Comparison of ENCODE assay signal across 21 cellular contexts in the genomic region with DNA sequence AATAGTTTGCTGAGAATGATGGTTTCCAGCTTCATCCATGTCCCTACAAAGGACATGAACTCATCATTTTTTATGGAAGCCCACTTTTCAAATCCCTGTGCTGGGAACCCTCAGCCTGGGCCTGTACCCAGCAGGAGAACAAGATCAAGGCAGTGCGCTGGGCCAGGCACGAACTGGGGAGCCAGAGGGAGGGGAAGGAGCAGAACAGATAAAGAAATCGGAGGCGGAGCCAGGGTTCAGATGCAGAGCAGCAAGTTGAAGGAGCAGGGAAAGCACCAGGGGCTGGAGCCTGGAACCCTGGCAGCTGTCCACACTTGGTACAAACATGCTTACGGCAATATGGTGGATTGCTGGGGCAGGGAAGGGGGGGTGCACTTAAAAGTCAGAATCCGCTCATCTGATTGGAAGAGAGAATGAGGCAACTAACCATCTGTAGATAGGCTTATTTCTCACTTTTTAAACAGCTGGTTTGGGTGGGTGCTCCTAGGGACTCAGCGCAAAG.
"Had no signal": no experiment of that assay in that cellular context is flagged by ENCODE, and none has a peak within 500 bp of the region (broad histone marks: within the 10 kb centered on the region; RNA-seq: fewer than 3 reads in every experiment).

No MANE protein-coding gene starts in this region.

- H3K36me3 ChIP-seq: colonic mucosa, left lung, neutrophil, pancreas, right lobe of liver, thoracic aorta, upper lobe of right lung had no signal

- DNase-seq: activated CD4-positive, alpha-beta memory T cell treated with anti-CD3 and anti-CD28 coated beads, Interleukin-2, amount 10 ng/mL, durations not matched to agents 7 days and 5 days; activated CD4-positive, alpha-beta T cell treated with anti-CD3 and anti-CD28 coated beads for 48 hours; activated CD4-positive, CD25-positive, alpha-beta regulatory T cell; activated CD8-positive, alpha-beta memory T cell treated with anti-CD3 and anti-CD28 coated beads, Interleukin-2, amount 10 ng/mL, durations not matched to agents 7 days and 5 days; activated naive CD4-positive, alpha-beta T cell treated with anti-CD3 and anti-CD28 coated beads, Interleukin-2, amount 10 ng/mL, durations not matched to agents 7 days and 5 days; activated naive CD8-positive, alpha-beta T cell treated with anti-CD3 and anti-CD28 coated beads, Interleukin-2, amount 50 U/mL, for 24 hours; aorta; colonic mucosa; erythroblast; head of caudate nucleus; left lung; mammary epithelial cell; mucosa of descending colon; naive B cell; pancreas; right lobe of liver; small intestine; stimulated activated CD4-positive, alpha-beta T cell treated with anti-CD3 and anti-CD28 coated beads, Interleukin-4, amount 100 ng/mL, for 1 hour; upper lobe of right lung had no signal

- H3K27me3 ChIP-seq: colonic mucosa, left lung, pancreas, right lobe of liver, upper lobe of right lung had no signal

- H3K4me1 ChIP-seq: colonic mucosa, right lobe of liver had no signal

- H3K27ac ChIP-seq: colonic mucosa, left lung, neutrophil, pancreas, right lobe of liver, thoracic aorta, upper lobe of right lung had no signal

- H3K4me3 ChIP-seq: colonic mucosa, left lung, mucosa of descending colon, pancreas, right lobe of liver, thoracic aorta, upper lobe of right lung had no signal

- H3K9me3 ChIP-seq: colonic mucosa, left lung, mucosa of descending colon, neutrophil, pancreas, right lobe of liver, thoracic aorta, upper lobe of right lung had no signal
